1 cellular context compared by ENCODE assay signal in the genomic region with DNA sequence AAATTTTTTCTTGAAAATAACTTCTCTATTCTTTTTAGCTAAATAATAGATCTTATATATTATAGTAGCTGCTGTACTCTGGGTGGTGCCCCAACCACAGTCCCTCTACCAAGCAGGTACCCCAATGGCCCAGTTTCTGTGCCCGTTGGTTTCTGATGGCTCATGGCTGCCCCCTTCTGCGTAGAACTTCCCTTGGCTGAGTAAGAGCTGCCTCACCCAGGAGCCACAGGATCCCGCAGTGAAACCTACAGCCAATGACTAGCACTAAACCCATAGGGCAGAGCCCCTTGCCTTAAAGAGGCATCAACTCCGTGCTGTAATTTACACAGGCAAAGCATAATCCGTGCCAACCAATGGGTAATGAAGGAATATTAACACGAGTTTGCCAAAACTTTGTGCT.
TF ChIP-seq lines count a peak whose summit lies in the region.

No MANE protein-coding gene starts in this region.

TF ChIP-seq in GM12878, 131 proteins besides CTCF, POLR2A, EP300 and RAD21 (continued from another document):
- TF ChIP-seq PRDM15 (CRISPR knock-in tag; IDR thresholded peaks at IDR 0.05) (no peak), E2F4 (IDR thresholded peaks at IDR 0.05; ENCODE audit: low read depth, low read length) (no peak), ZZZ3 (IDR thresholded peaks at IDR 0.05; ENCODE audit: control insufficient read depth, insufficient read length, low read depth) (no peak), SMARCA5 (IDR thresholded peaks at IDR 0.05) (no peak), RELA (IDR thresholded peaks at IDR 0.05; ENCODE audit: borderline replicate concordance, partially characterized antibody) (no peak), CHD2 (IDR thresholded peaks at IDR 0.05; ENCODE audit: borderline replicate concordance, low read depth, low read length) (no peak), JUNB (IDR thresholded peaks at IDR 0.05) (no peak), CHD1 (IDR thresholded peaks at IDR 0.05; ENCODE audit: low read depth, low read length) (no peak), POLR2AphosphoS2 (IDR thresholded peaks at IDR 0.05; ENCODE audit: low read depth, low read length) (no peak), ZNF207 (IDR thresholded peaks at IDR 0.05; ENCODE audit: borderline replicate concordance) (no peak)
TF ChIP-seq in GM12878: peak in this region for 0.
